11 cellular contexts compared by ENCODE assay signal in the genomic region with DNA sequence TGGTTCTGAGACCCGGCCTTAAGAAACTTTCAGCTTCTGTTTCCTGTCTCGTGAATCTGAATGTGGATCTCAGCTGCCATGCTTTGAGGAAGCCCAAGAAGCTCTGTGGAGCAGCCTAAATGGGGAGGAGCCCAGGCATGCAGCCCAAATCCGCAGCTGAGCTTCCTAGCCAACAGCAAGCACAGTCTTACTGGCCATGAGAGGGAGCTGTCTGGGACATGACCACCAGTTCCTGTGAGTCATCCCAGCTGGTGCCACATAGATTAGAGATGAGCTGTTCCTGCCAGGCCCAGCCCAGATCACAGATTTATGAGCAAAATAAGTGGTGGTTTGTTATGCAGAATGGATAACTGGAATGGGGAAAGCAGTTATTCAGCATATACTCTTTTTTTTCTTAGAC.
DNase-seq lines count a peak whose midpoint lies in the region; ATAC-seq, FAIRE-seq and TF ChIP-seq lines count a peak whose summit lies in the region.
"Had no signal": no experiment of that assay in that cellular context is flagged by ENCODE, and none has a peak within 500 bp of the region (broad histone marks: within the 10 kb centered on the region; RNA-seq: fewer than 3 reads in every experiment).

No MANE protein-coding gene starts in this region.

- ATAC-seq in SK-N-SH treated with all-trans-retinoic acid at 6 μM for 48 hours (peak; percentile 84), GM18858 (IDR thresholded peaks at IDR 0.05; ENCODE audit: unreplicated experiment) (no peak), Right ventricle myocardium inferior (no peak)

- no peak for FAIRE-seq in H54 (lab: Jason Lieb, UNC)

- intact Hi-C loops in Right ventricle myocardium inferior (cut with DNase I) = no loop called here

- TF ChIP-seq POLR2A in H54 (IDR thresholded peaks at IDR 0.05; ENCODE audit: low read depth, low read length) = no peak

- DNase-seq in AG08396 (ENCODE audit: low spot score) (peak; percentile 62), H54 (ENCODE audit: insufficient read length, low spot score) (peak; percentile 55), fibroblast of peridontal ligament (ENCODE audit: extremely low read depth) (peak; percentile 47), globus pallidus (ENCODE audit: low spot score) (no peak), Right ventricle myocardium inferior (ENCODE audit: missing footprints) (no peak), HUDEP-2 (lab: John Stamatoyannopoulos, UW; ENCODE audit: unreplicated experiment in 76 of 76) (no peak)
- DNase-seq: head of caudate nucleus, ovary, Right ventricle myocardium superior had no signal

TF ChIP-seq in SK-N-SH treated with all-trans-retinoic acid at 6 μM for 48 hours, 23 proteins besides CTCF, POLR2A, EP300 and RAD21:
- peak; percentile 97 for TF ChIP-seq ZNF565 (CRISPR knock-in tag; conservative IDR thresholded peaks at IDR 0.05; ENCODE audit: low read depth)
- no peak for TF ChIP-seq BACH2 (CRISPR knock-in tag; IDR thresholded peaks at IDR 0.05; ENCODE audit: borderline replicate concordance)
- TF ChIP-seq, protein P1, sequence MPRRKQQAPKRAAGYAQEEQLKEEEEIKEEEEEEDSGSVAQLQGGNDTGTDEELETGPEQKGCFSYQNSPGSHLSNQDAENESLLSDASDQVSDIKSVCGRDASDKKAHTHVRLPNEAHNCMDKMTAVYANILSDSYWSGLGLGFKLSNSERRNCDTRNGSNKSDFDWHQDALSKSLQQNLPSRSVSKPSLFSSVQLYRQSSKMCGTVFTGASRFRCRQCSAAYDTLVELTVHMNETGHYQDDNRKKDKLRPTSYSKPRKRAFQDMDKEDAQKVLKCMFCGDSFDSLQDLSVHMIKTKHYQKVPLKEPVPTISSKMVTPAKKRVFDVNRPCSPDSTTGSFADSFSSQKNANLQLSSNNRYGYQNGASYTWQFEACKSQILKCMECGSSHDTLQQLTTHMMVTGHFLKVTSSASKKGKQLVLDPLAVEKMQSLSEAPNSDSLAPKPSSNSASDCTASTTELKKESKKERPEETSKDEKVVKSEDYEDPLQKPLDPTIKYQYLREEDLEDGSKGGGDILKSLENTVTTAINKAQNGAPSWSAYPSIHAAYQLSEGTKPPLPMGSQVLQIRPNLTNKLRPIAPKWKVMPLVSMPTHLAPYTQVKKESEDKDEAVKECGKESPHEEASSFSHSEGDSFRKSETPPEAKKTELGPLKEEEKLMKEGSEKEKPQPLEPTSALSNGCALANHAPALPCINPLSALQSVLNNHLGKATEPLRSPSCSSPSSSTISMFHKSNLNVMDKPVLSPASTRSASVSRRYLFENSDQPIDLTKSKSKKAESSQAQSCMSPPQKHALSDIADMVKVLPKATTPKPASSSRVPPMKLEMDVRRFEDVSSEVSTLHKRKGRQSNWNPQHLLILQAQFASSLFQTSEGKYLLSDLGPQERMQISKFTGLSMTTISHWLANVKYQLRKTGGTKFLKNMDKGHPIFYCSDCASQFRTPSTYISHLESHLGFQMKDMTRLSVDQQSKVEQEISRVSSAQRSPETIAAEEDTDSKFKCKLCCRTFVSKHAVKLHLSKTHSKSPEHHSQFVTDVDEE (CRISPR knock-in tag; IDR thresholded peaks at IDR 0.05) = no peak
- no peak for TF ChIP-seq ZC3H10 (CRISPR knock-in tag; IDR thresholded peaks at IDR 0.05)
- TF ChIP-seq, protein P2, sequence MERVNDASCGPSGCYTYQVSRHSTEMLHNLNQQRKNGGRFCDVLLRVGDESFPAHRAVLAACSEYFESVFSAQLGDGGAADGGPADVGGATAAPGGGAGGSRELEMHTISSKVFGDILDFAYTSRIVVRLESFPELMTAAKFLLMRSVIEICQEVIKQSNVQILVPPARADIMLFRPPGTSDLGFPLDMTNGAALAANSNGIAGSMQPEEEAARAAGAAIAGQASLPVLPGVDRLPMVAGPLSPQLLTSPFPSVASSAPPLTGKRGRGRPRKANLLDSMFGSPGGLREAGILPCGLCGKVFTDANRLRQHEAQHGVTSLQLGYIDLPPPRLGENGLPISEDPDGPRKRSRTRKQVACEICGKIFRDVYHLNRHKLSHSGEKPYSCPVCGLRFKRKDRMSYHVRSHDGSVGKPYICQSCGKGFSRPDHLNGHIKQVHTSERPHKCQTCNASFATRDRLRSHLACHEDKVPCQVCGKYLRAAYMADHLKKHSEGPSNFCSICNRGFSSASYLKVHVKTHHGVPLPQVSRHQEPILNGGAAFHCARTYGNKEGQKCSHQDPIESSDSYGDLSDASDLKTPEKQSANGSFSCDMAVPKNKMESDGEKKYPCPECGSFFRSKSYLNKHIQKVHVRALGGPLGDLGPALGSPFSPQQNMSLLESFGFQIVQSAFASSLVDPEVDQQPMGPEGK (CRISPR knock-in tag; IDR thresholded peaks at IDR 0.05; ENCODE audit: borderline replicate concordance) = no peak
TF ChIP-seq in SK-N-SH treated with all-trans-retinoic acid at 6 μM for 48 hours: peak in this region for 1.

Comparison
In these comparisons a context has a peak if more than half of its experiments do, and no peak if none do; other contexts are left out.
1. DNase-seq: peak in AG08396 (single experiment), H54 (single experiment) and fibroblast of peridontal ligament (single experiment); none in globus pallidus (single experiment), Right ventricle myocardium inferior (single experiment) and HUDEP-2 (0 of 76).